Comparison of ENCODE assay signal across 10 cellular contexts in genomic region chr2:37390777-37391176, GRCh38. TPM values are rescaled to one million over a fixed set of nuclear protein-coding genes. Genes with fewer than 3 reads are reported as not detected.
DNase-seq lines count a peak whose midpoint lies in the region; ATAC-seq and TF ChIP-seq lines count a peak whose summit lies in the region.
"Had no signal": no experiment of that assay in that cellular context is flagged by ENCODE, and none has a peak within 500 bp of the region (broad histone marks: within the 10 kb centered on the region; RNA-seq: fewer than 3 reads in every experiment).

No MANE protein-coding gene starts in this region.

- no peak overlapping the region for H3K4me3 ChIP-seq in ACC112 (ENCODE audit: low read depth, low read length)
- peak overlapping the region; percentile 33 for H3K4me3 ChIP-seq in OCI-LY7 (ENCODE audit: low read depth, low read length, poor library complexity, severe bottlenecking)
- H3K4me3 ChIP-seq in fibroblast of lung (replicated peaks in 1 of 4; ENCODE audit: control extremely low read depth in 1 of 4, insufficient read depth in 1 of 4, low read depth in 3 of 4, low read length in 4 of 4): no peak overlapping the region
- H3K4me3 ChIP-seq in gastroesophageal sphincter: no peak overlapping the region
- no peak overlapping the region for H3K4me3 ChIP-seq in transverse colon

- intact Hi-C loops in OCI-LY7 (cut with micrococcal nuclease; ENCODE audit: unreplicated experiment): loop anchor here (1.0 to 5.0 kb wide), 7 partner anchors 14 to 282 kb away; partner anchors contain the start of genes CDC42EP3, CEBPZ and NDUFAF7
- intact Hi-C loops in transverse colon (cut with DNase I; ENCODE audit: low total_unique reads): loop anchor here (5.0 kb wide), 1 partner anchor 487 kb away; no protein-coding TSS in a partner anchor

- in situ Hi-C loops in transverse colon (cut with MboI; ENCODE audit: low pct_ligation_motif_present in 1 of 4, low pct_unique_long_range_greater_than_20kb in 1 of 4, low sequenced_read_pairs in 3 of 4): loop anchor here in 2 of 4 donors (10.0 to 25.0 kb wide), 2 partner anchors 444 to 872 kb away; no protein-coding TSS in a partner anchor

- no peaks in the 10 kb centered on the region for H3K79me2 ChIP-seq in ACC112 (ENCODE audit: control insufficient read depth, insufficient read depth, low read length, unreplicated experiment)
- no peaks in the 10 kb centered on the region for H3K79me2 ChIP-seq in OCI-LY7 (ENCODE audit: insufficient read depth, low read depth, low read length)
- no peaks in the 10 kb centered on the region for H3K79me2 ChIP-seq in fibroblast of lung (ENCODE audit: control insufficient read depth, insufficient read depth, low read length)

- H3K4me1 ChIP-seq in ACC112 (ENCODE audit: control insufficient read depth, insufficient read depth, low read length, unreplicated experiment): peaks cover 37% of the 10 kb centered on the region
- peaks cover 79% of the 10 kb centered on the region for H3K4me1 ChIP-seq in OCI-LY7 (ENCODE audit: insufficient read depth, low read length, poor library complexity, severe bottlenecking)
- H3K4me1 ChIP-seq in fibroblast of lung (ENCODE audit: control insufficient read depth, extremely low read depth, insufficient read depth, low read length): peaks cover 21% of the 10 kb centered on the region
- peaks cover 0 to 9% (median 0%) of the 10 kb centered on the region in 3 donors for H3K4me1 ChIP-seq in gastroesophageal sphincter
- H3K4me1 ChIP-seq in transverse colon: peaks cover 0 to 15% (median 0%) of the 10 kb centered on the region in 4 donors

- H3K9me2 ChIP-seq in OCI-LY7 (ENCODE audit: insufficient read depth, low read length): no peaks in the 10 kb centered on the region

- TF ChIP-seq EP300 in gastroesophageal sphincter (IDR thresholded peaks at IDR 0.05): no peak
- no peak for TF ChIP-seq EP300 in transverse colon (IDR thresholded peaks at IDR 0.05; ENCODE audit: low read depth)

- ATAC-seq in GM19328 (IDR thresholded peaks at IDR 0.05; ENCODE audit: unreplicated experiment): peak; percentile 3
- ATAC-seq in GM21515 (IDR thresholded peaks at IDR 0.05; ENCODE audit: unreplicated experiment): no peak
- no peak for ATAC-seq in gastroesophageal sphincter
- ATAC-seq in GM19455 (IDR thresholded peaks at IDR 0.05; ENCODE audit: unreplicated experiment): no peak

- TF ChIP-seq POLR2A in gastroesophageal sphincter (IDR thresholded peaks at IDR 0.05) (no peak), transverse colon (IDR thresholded peaks at IDR 0.05) (no peak)

- H3K27me3 ChIP-seq in ACC112 (ENCODE audit: insufficient read depth, low read length) (no peaks in the 10 kb centered on the region), fibroblast of lung (ENCODE audit: control insufficient read depth, insufficient read depth, low read length) (no peaks in the 10 kb centered on the region), gastroesophageal sphincter (no peaks in the 10 kb centered on the region), transverse colon (no peaks in the 10 kb centered on the region)

- DNase-seq in OCI-LY7 (ENCODE audit: low spot score) (no peak), fibroblast of lung (ENCODE audit: low read depth in 2 of 2) (no peak), transverse colon (no peak)
- DNase-seq: NCI-H187, SHP77 treated with DMSO at 0.1 percent for 48 hours had no signal

- CTCF ChIA-PET in OCI-LY7 (lab: Charles Lee; ENCODE audit: unreplicated experiment): interaction anchor here (0.7 to 3.3 kb wide), 3 partner anchors 10 to 264 kb away, joined by 3 to 37 read pairs (median 4); no protein-coding TSS in a partner anchor

- H3K4me2 ChIP-seq in OCI-LY7 (ENCODE audit: low read length): peak overlapping the region; percentile 65
- no peak overlapping the region for H3K4me2 ChIP-seq in fibroblast of lung (ENCODE audit: extremely low read depth, insufficient read depth, low read length)

- TF ChIP-seq CTCF in OCI-LY7 (conservative IDR thresholded peaks at IDR 0.05; ENCODE audit: low read length) (no peak), fibroblast of lung (conservative IDR thresholded peaks at IDR 0.05 in 1 of 2, IDR thresholded peaks at IDR 0.05 in 1 of 2; ENCODE audit: low read depth in 1 of 2, low read length in 2 of 2) (no peak), gastroesophageal sphincter (IDR thresholded peaks at IDR 0.05) (no peak), transverse colon (IDR thresholded peaks at IDR 0.05) (no peak)

- no TSS peak for BruUV-seq in OCI-LY7 (replicated peaks; lab: Mats Ljungman, UMichigan)

- H2AFZ ChIP-seq in ACC112 (ENCODE audit: low read length, unreplicated experiment) (peak overlapping the region; percentile 40), OCI-LY7 (ENCODE audit: low read length) (peak overlapping the region; percentile 11; the same call in 1 of the 2 replicates), fibroblast of lung (ENCODE audit: low read length) (no peak overlapping the region)

- no peak overlapping the region for H3K9ac ChIP-seq in fibroblast of lung (ENCODE audit: insufficient read depth, low read length)

- POLR2A ChIA-PET in OCI-LY7 (lab: Charles Lee): interaction anchor here (0.6 to 7.2 kb wide), 13 partner anchors 14 to 140 kb away, joined by 3 to 158 read pairs (median 5); no protein-coding TSS in a partner anchor

- WGBS in gastroesophageal sphincter (ENCODE audit: low coverage in 1 of 2), 2 donors: 63 to 76% methylated on average over 2 of the region's 2 CpGs
- WGBS in transverse colon (ENCODE audit: low coverage in 1 of 2), 2 donors: 72 to 100% methylated on average over 1 to 2 of the region's 2 CpGs

- H3K9me3 ChIP-seq in OCI-LY7 (ENCODE audit: low read length) (no peaks in the 10 kb centered on the region), fibroblast of lung (ENCODE audit: control insufficient read depth, insufficient read depth, low read depth, low read length) (no peaks in the 10 kb centered on the region), gastroesophageal sphincter (no peaks in the 10 kb centered on the region), transverse colon (no peaks in the 10 kb centered on the region)

- H3K27ac ChIP-seq in ACC112 (ENCODE audit: low read depth, low read length) (peak overlapping the region; percentile 80), OCI-LY7 (ENCODE audit: low read depth, low read length, poor library complexity, severe bottlenecking) (peak overlapping the region; percentile 80), fibroblast of lung (ENCODE audit: insufficient read depth, low read length) (peak overlapping the region; percentile 19), gastroesophageal sphincter (no peak overlapping the region), transverse colon (no peak overlapping the region)

- H3K36me3 ChIP-seq in ACC112 (ENCODE audit: insufficient read depth, low read length) (no peaks in the 10 kb centered on the region), OCI-LY7 (ENCODE audit: insufficient read depth, low read length) (no peaks in the 10 kb centered on the region), fibroblast of lung (ENCODE audit: control insufficient read depth, insufficient read depth, low read length) (no peaks in the 10 kb centered on the region), gastroesophageal sphincter (no peaks in the 10 kb centered on the region), transverse colon (no peaks in the 10 kb centered on the region)

- H4K20me1 ChIP-seq in OCI-LY7 (ENCODE audit: insufficient read depth, low read length) (no peaks in the 10 kb centered on the region), fibroblast of lung (ENCODE audit: control insufficient read depth, extremely low read depth, insufficient read depth, low read length) (no peaks in the 10 kb centered on the region)

RNA-seq across cellular contexts. Expression of gene QPCT, which starts 46.3 kb away (rescaled TPM):
- 3.5 and 8.2 TPM in 2 replicates for total RNA-seq in OCI-LY7 (2014; rRNA removed; shearing (Covaris generic))
- total RNA-seq in OCI-LY7 (2022) (42.9 and 52.6 TPM in 2 replicates), fibroblast of lung (3.9 and 8.4 TPM in 2 replicates), gastroesophageal sphincter (1 to 10 TPM; 1.5 to 5.2 (median 2.6) TPM), transverse colon (10 to 100 TPM in 3 of 4 donors, 1 to 10 TPM in 1; 1.6 to 34.4 (median 14.3) TPM)
- polyA plus RNA-seq in fibroblast of lung: 5.4 and 6.1 TPM in 2 replicates
- polyA plus RNA-seq in fibroblast of lung (2012): 3.8 and 4.2 TPM in 2 replicates
- 7.2 and 25.7 TPM in 2 replicates for polyA minus RNA-seq in fibroblast of lung (ENCODE audit: low replicate concordance)

Comparison
In these comparisons a context has a peak if more than half of its experiments do, and no peak if none do; other contexts are left out.
1. H3K27ac ChIP-seq: peak in ACC112 (single experiment), OCI-LY7 (single experiment) and fibroblast of lung (single experiment); none in gastroesophageal sphincter (0 of 4) and transverse colon (0 of 4).